26 cellular contexts compared by ENCODE assay signal in genomic region chr12:42868291-42868690, GRCh38.
"Had no signal": no experiment of that assay in that cellular context is flagged by ENCODE, and none has a peak within 500 bp of the region (broad histone marks: within the 10 kb centered on the region; RNA-seq: fewer than 3 reads in every experiment).

No MANE protein-coding gene starts in this region.

- H3K36me3 ChIP-seq: brain microvascular endothelial cell, colonic mucosa, heart right ventricle, right atrium auricular region, suprapubic skin, transverse colon had no signal

- H3K4me1 Mint-ChIP-seq: activated B cell treated with CpG ODN at 0.5 μM for 24 hours; activated CD4-positive, alpha-beta memory T cell treated with anti-CD3 and anti-CD28 coated beads, Interleukin-2, amount 10 ng/mL, durations not matched to agents 7 days and 5 days; activated CD8-positive, alpha-beta memory T cell treated with anti-CD3 and anti-CD28 coated beads, Interleukin-2, amount 10 ng/mL, durations not matched to agents 7 days and 5 days; activated naive CD8-positive, alpha-beta T cell treated with anti-CD3 and anti-CD28 coated beads for 36 hours; memory B cell; naive B cell; neural crest cell; stimulated activated naive CD8-positive, alpha-beta T cell treated with anti-CD3 and anti-CD28 coated beads, Interleukin-15, amount 100 ng/mL, for 72 hours; T-cell had no signal

- H3K27me3 Mint-ChIP-seq: activated B cell treated with CpG ODN at 0.5 μM for 24 hours; activated CD4-positive, alpha-beta memory T cell treated with anti-CD3 and anti-CD28 coated beads, Interleukin-2, amount 10 ng/mL, durations not matched to agents 7 days and 5 days; activated CD8-positive, alpha-beta memory T cell treated with anti-CD3 and anti-CD28 coated beads, Interleukin-2, amount 10 ng/mL, durations not matched to agents 7 days and 5 days; activated naive CD8-positive, alpha-beta T cell treated with anti-CD3 and anti-CD28 coated beads for 36 hours; memory B cell; progenitor cell of endocrine pancreas; stimulated activated naive CD8-positive, alpha-beta T cell treated with anti-CD3 and anti-CD28 coated beads, Interleukin-15, amount 100 ng/mL, for 72 hours; T-cell had no signal

- H3K36me3 Mint-ChIP-seq: activated CD8-positive, alpha-beta memory T cell treated with anti-CD3 and anti-CD28 coated beads, Interleukin-2, amount 10 ng/mL, durations not matched to agents 7 days and 5 days; activated naive CD8-positive, alpha-beta T cell treated with anti-CD3 and anti-CD28 coated beads for 36 hours; memory B cell; naive B cell; T-cell had no signal

- H3K9me3 ChIP-seq: colonic mucosa, heart right ventricle, right atrium auricular region, suprapubic skin, transverse colon had no signal

- ATAC-seq: activated CD8-positive, alpha-beta memory T cell treated with anti-CD3 and anti-CD28 coated beads, Interleukin-2, amount 10 ng/mL, durations not matched to agents 7 days and 5 days; heart right ventricle; left ventricle myocardium superior; stimulated activated naive CD8-positive, alpha-beta T cell treated with anti-CD3 and anti-CD28 coated beads, Interleukin-15, amount 100 ng/mL, for 72 hours; T-cell had no signal

- H3K27me3 ChIP-seq: brain microvascular endothelial cell, colonic mucosa, heart right ventricle, right atrium auricular region, suprapubic skin, transverse colon had no signal

- H3K9me3 Mint-ChIP-seq: activated CD4-positive, alpha-beta memory T cell treated with anti-CD3 and anti-CD28 coated beads, Interleukin-2, amount 10 ng/mL, durations not matched to agents 7 days and 5 days; activated naive CD8-positive, alpha-beta T cell treated with anti-CD3 and anti-CD28 coated beads for 36 hours; memory B cell had no signal

- DNase-seq: activated B cell treated with CpG ODN at 0.5 μM for 24 hours; activated CD4-positive, alpha-beta memory T cell treated with anti-CD3 and anti-CD28 coated beads, Interleukin-2, amount 10 ng/mL, durations not matched to agents 7 days and 5 days; activated CD4-positive, alpha-beta T cell treated with anti-CD3 and anti-CD28 coated beads for 4 hours; activated CD8-positive, alpha-beta memory T cell treated with anti-CD3 and anti-CD28 coated beads, Interleukin-2, amount 10 ng/mL, durations not matched to agents 7 days and 5 days; activated naive CD4-positive, alpha-beta T cell; activated naive CD8-positive, alpha-beta T cell treated with anti-CD3 and anti-CD28 coated beads for 36 hours; amygdala; brain microvascular endothelial cell; central memory CD4-positive, alpha-beta T cell; colonic mucosa; endodermal cell; heart right ventricle; left ventricle myocardium superior; naive B cell; stimulated activated CD4-positive, alpha-beta T cell treated with anti-CD3 and anti-CD28 coated beads, Interleukin-15, amount 100 ng/mL, for 24 hours; stimulated activated CD4-positive, alpha-beta T cell treated with anti-CD3 and anti-CD28 coated beads, Interleukin-2, amount 100 ng/mL, for 48 hours; stimulated activated naive CD8-positive, alpha-beta T cell treated with anti-CD3 and anti-CD28 coated beads, Interleukin-15, amount 100 ng/mL, for 72 hours; T-cell; transverse colon had no signal

- H3K4me1 ChIP-seq: colonic mucosa, heart right ventricle, right atrium auricular region, suprapubic skin, transverse colon had no signal

- H3K4me3 Mint-ChIP-seq: activated B cell treated with CpG ODN at 0.5 μM for 24 hours; activated CD4-positive, alpha-beta memory T cell treated with anti-CD3 and anti-CD28 coated beads, Interleukin-2, amount 10 ng/mL, durations not matched to agents 7 days and 5 days; activated CD8-positive, alpha-beta memory T cell treated with anti-CD3 and anti-CD28 coated beads, Interleukin-2, amount 10 ng/mL, durations not matched to agents 7 days and 5 days; activated naive CD8-positive, alpha-beta T cell treated with anti-CD3 and anti-CD28 coated beads for 36 hours; endodermal cell; memory B cell; naive B cell; neural crest cell; stimulated activated naive CD8-positive, alpha-beta T cell treated with anti-CD3 and anti-CD28 coated beads, Interleukin-15, amount 100 ng/mL, for 72 hours; T-cell had no signal

- H3K27ac ChIP-seq: brain microvascular endothelial cell, colonic mucosa, epithelial cell of prostate, heart right ventricle, right atrium auricular region, skin epidermis, suprapubic skin, transverse colon had no signal

- H3K4me3 ChIP-seq: colonic mucosa, heart right ventricle, right atrium auricular region, skin epidermis, suprapubic skin, transverse colon had no signal

- H3K27ac Mint-ChIP-seq: activated B cell treated with CpG ODN at 0.5 μM for 24 hours; activated CD4-positive, alpha-beta memory T cell treated with anti-CD3 and anti-CD28 coated beads, Interleukin-2, amount 10 ng/mL, durations not matched to agents 7 days and 5 days; activated CD8-positive, alpha-beta memory T cell treated with anti-CD3 and anti-CD28 coated beads, Interleukin-2, amount 10 ng/mL, durations not matched to agents 7 days and 5 days; activated naive CD8-positive, alpha-beta T cell treated with anti-CD3 and anti-CD28 coated beads for 36 hours; endodermal cell; memory B cell; naive B cell; progenitor cell of endocrine pancreas; stimulated activated naive CD8-positive, alpha-beta T cell treated with anti-CD3 and anti-CD28 coated beads, Interleukin-15, amount 100 ng/mL, for 72 hours; T-cell had no signal
